In the genomic region with DNA sequence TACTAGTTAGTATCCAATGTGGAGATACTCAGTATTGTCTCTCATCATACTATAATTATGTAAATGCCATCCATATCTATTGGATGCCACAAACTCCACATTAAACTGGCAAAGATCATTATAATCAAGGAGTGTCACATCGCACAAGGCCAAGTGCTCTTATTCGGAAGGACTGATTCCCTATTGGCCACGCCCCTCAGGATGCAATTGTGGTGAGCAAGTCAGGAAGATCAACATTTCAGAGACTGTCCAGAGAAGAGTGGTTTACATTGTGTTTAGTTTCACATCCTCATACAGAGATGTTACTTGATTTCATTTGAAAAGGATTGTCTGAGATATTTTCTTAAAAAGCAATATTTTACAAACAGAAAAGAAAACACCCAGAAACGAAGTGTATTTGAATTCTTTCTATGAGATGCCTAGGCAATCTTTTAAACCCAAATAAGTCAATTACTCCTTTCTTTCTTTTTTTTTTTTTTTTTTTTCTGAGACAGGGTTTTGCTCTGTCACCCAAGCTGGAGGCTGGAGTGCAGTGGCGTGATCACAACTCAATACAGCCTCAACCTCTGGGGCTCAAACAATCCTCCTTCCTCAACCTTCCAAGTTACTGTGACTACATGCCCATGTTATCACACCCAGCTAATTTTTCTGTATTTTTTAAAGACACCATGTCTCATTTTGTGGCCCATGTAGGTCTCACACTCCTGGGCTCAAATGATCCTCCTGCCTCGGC, we compare ENCODE assay signal across 9 cellular contexts.
DNase-seq lines count a peak whose midpoint lies in the region; ATAC-seq and TF ChIP-seq lines count a peak whose summit lies in the region.
"Had no signal": no experiment of that assay in that cellular context is flagged by ENCODE, and none has a peak within 500 bp of the region (broad histone marks: within the 10 kb centered on the region; RNA-seq: fewer than 3 reads in every experiment).

No MANE protein-coding gene starts in this region.

- H3K4me2 ChIP-seq in OCI-LY1 (ENCODE audit: low read length): peak overlapping the region; percentile 38; the same call in 1 of the 2 replicates

- no peak overlapping the region for H3K4me3 Mint-ChIP-seq in CD4-positive, alpha-beta memory T cell
- H3K4me3 Mint-ChIP-seq in T-helper 17 cell: no peak overlapping the region
- H3K4me3 Mint-ChIP-seq: activated naive CD8-positive, alpha-beta T cell treated with anti-CD3 and anti-CD28 coated beads, Interleukin-2, amount 50 U/mL, for 24 hours had no signal

- H3K9me3 Mint-ChIP-seq in CD4-positive, alpha-beta memory T cell: peaks cover 0 to 3% (median 0%) of the 10 kb centered on the region in 8 donors
- H3K9me3 Mint-ChIP-seq: activated naive CD8-positive, alpha-beta T cell treated with anti-CD3 and anti-CD28 coated beads, Interleukin-2, amount 50 U/mL, for 24 hours had no signal

- no peaks in the 10 kb centered on the region for H3F3A ChIP-seq in OCI-LY1 (ENCODE audit: insufficient read depth, low read length)

- peaks cover 5% of the 10 kb centered on the region for H3K36me3 ChIP-seq in OCI-LY1 (ENCODE audit: insufficient read depth, low read length)
- no peaks in the 10 kb centered on the region for H3K36me3 ChIP-seq in CD4-positive, alpha-beta memory T cell (ENCODE audit: insufficient read depth, low read length)

- no peaks in the 10 kb centered on the region for H3K27me3 Mint-ChIP-seq in CD4-positive, alpha-beta memory T cell
- no peaks in the 10 kb centered on the region for H3K27me3 Mint-ChIP-seq in T-helper 17 cell
- H3K27me3 Mint-ChIP-seq: activated naive CD8-positive, alpha-beta T cell treated with anti-CD3 and anti-CD28 coated beads, Interleukin-2, amount 50 U/mL, for 24 hours had no signal

- no peaks in the 10 kb centered on the region for H3K27me3 ChIP-seq in OCI-LY1 (ENCODE audit: insufficient read depth, low read length)
- no peaks in the 10 kb centered on the region for H3K27me3 ChIP-seq in CD4-positive, alpha-beta memory T cell (ENCODE audit: insufficient read depth, low read length)

- H3K9me2 ChIP-seq in OCI-LY1 (ENCODE audit: low read depth, low read length): no peaks in the 10 kb centered on the region

- H3K27ac ChIP-seq in OCI-LY1 (ENCODE audit: low read depth, low read length, poor library complexity, severe bottlenecking): peak overlapping the region; percentile 20
- no peak overlapping the region for H3K27ac ChIP-seq in CD4-positive, alpha-beta memory T cell (ENCODE audit: low read depth, low read length)

- H3K4me1 ChIP-seq in OCI-LY1 (ENCODE audit: insufficient read depth, low read length, severe bottlenecking): peaks cover 44% of the 10 kb centered on the region
- no peaks in the 10 kb centered on the region for H3K4me1 ChIP-seq in CD4-positive, alpha-beta memory T cell (ENCODE audit: insufficient read depth, low read length)

- POLR2A ChIA-PET in CD4-positive, alpha-beta memory T cell (lab: Charles Lee; ENCODE audit: partially characterized antibody): no interaction called here

- no peak overlapping the region for H3K27ac Mint-ChIP-seq in CD4-positive, alpha-beta memory T cell
- no peak overlapping the region for H3K27ac Mint-ChIP-seq in T-helper 17 cell
- H3K27ac Mint-ChIP-seq: activated naive CD8-positive, alpha-beta T cell treated with anti-CD3 and anti-CD28 coated beads, Interleukin-2, amount 50 U/mL, for 24 hours had no signal

- H3K9me3 ChIP-seq in OCI-LY1 (ENCODE audit: low read length) (no peaks in the 10 kb centered on the region), T-helper 17 cell (ENCODE audit: control insufficient read depth, low read length, poor library complexity, severe bottlenecking) (no peaks in the 10 kb centered on the region)
- no peaks in the 10 kb centered on the region for H3K9me3 ChIP-seq in CD4-positive, alpha-beta memory T cell (ENCODE audit: control insufficient read depth in 1 of 2, low read length in 2 of 2)

- CTCF ChIA-PET in CD4-positive, alpha-beta memory T cell (lab: Charles Lee; ENCODE audit: partially characterized antibody): no interaction called here

- peak; percentile 95 for ATAC-seq in GM18858 (IDR thresholded peaks at IDR 0.05; ENCODE audit: unreplicated experiment)
- ATAC-seq in HG02798 (IDR thresholded peaks at IDR 0.05; ENCODE audit: poor library complexity, unreplicated experiment): peak; percentile 48
- no peak for ATAC-seq in T-helper 17 cell
- ATAC-seq: activated naive CD8-positive, alpha-beta T cell treated with anti-CD3 and anti-CD28 coated beads, Interleukin-2, amount 50 U/mL, for 24 hours had no signal

- H2AFZ ChIP-seq in OCI-LY1 (ENCODE audit: low read length): no peak overlapping the region

- TF ChIP-seq CTCF in OCI-LY1 (IDR thresholded peaks at IDR 0.05; ENCODE audit: low read length): no peak

- H3K4me3 ChIP-seq in OCI-LY1 (ENCODE audit: low read depth, low read length, poor library complexity, severe bottlenecking): no peak overlapping the region
- no peak overlapping the region for H3K4me3 ChIP-seq in CD4-positive, alpha-beta memory T cell (ENCODE audit: low read length in 2 of 2)

- DNase-seq in lung microvascular endothelial cell (ENCODE audit: low read depth in 2 of 2) (peak; percentile 34 to 87), NCI-H345 treated with DMSO at 0.1 percent for 48 hours (lab: John Stamatoyannopoulos, UW; ENCODE audit: unreplicated experiment) (no peak), T-helper 17 cell (no peak)
- DNase-seq in CD4-positive, alpha-beta memory T cell: no peak
- DNase-seq in stimulated activated CD4-positive, alpha-beta T cell treated with anti-CD3 and anti-CD28 coated beads, Interleukin-1b, Interleukin-23, amount 100 ng/mL, for 48 hours: no peak
- DNase-seq: activated naive CD8-positive, alpha-beta T cell treated with anti-CD3 and anti-CD28 coated beads, Interleukin-2, amount 50 U/mL, for 24 hours had no signal

- intact Hi-C loops in CD4-positive, alpha-beta memory T cell (cut with micrococcal nuclease): no loop called here

- H4K20me1 ChIP-seq in OCI-LY1 (ENCODE audit: insufficient read depth, low read length): no peaks in the 10 kb centered on the region

- H3K36me3 Mint-ChIP-seq in CD4-positive, alpha-beta memory T cell: no peaks in the 10 kb centered on the region
- H3K36me3 Mint-ChIP-seq in T-helper 17 cell (ENCODE audit: low read depth): no peaks in the 10 kb centered on the region

- no peak overlapping the region for H3K9ac ChIP-seq in OCI-LY1 (ENCODE audit: low read length)

- no peaks in the 10 kb centered on the region for H3K79me2 ChIP-seq in OCI-LY1 (ENCODE audit: insufficient read depth, low read length)

- H3K4me1 Mint-ChIP-seq in CD4-positive, alpha-beta memory T cell: no peaks in the 10 kb centered on the region
- no peaks in the 10 kb centered on the region for H3K4me1 Mint-ChIP-seq in T-helper 17 cell
- H3K4me1 Mint-ChIP-seq: activated naive CD8-positive, alpha-beta T cell treated with anti-CD3 and anti-CD28 coated beads, Interleukin-2, amount 50 U/mL, for 24 hours had no signal

Comparison
In these comparisons a context has a peak if more than half of its experiments do, and no peak if none do; other contexts are left out.
1. DNase-seq: peak in lung microvascular endothelial cell (2 of 2); none in CD4-positive, alpha-beta memory T cell (0 of 5), NCI-H345 treated with DMSO at 0.1 percent for 48 hours (single experiment), stimulated activated CD4-positive, alpha-beta T cell treated with anti-CD3 and anti-CD28 coated beads, Interleukin-1b, Interleukin-23, amount 100 ng/mL, for 48 hours (single experiment) and T-helper 17 cell (0 of 3).